Comparison of ENCODE assay signal across 15 cellular contexts in the genomic region with DNA sequence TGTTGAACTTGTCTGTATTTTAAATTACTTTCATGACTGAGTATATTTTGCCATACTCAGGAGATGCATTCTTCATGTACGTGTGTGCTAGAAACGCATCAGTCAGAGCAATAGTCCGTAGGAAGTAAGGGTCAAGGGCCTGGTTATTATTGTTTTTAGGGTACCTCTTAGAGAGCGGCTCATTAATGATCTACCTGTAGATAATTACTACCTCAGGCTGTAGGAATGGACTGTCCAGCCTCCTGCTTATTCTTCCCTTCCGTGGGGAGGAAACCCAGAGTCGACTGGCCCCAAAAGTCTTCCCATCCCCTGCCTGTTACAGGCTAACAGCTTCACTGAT. TPM values are rescaled to one million over a fixed set of nuclear protein-coding genes. Genes with fewer than 3 reads are reported as not detected.
A peak's percentile ranks its signal among the peaks of the same experiment; 100 is the strongest.
DNase-seq lines count a peak whose midpoint lies in the region; ATAC-seq, FAIRE-seq and TF ChIP-seq lines count a peak whose summit lies in the region.
"Had no signal": no experiment of that assay in that cellular context is flagged by ENCODE, and none has a peak within 500 bp of the region (broad histone marks: within the 10 kb centered on the region; RNA-seq: fewer than 3 reads in every experiment).

No MANE protein-coding gene starts in this region.

- H3K9me3 Mint-ChIP-seq in CD4-positive, alpha-beta memory T cell: no peaks in the 10 kb centered on the region

- peak; percentile 25 for ATAC-seq in HCT116
- ATAC-seq in GM12878: no peak
- no peak for ATAC-seq in HG02759 (IDR thresholded peaks at IDR 0.05; ENCODE audit: unreplicated experiment)

- TF ChIP-seq RAD21 in HCT116 (IDR thresholded peaks at IDR 0.05; ENCODE audit: low read depth) (no peak), GM12878 (IDR thresholded peaks at IDR 0.05; ENCODE audit: insufficient read depth, low read depth, low read length) (no peak)

- TF ChIP-seq CTCF in HCT116 (IDR thresholded peaks at IDR 0.05 in 2 of 3, conservative IDR thresholded peaks at IDR 0.05 in 1 of 3; ENCODE audit: borderline replicate concordance in 1 of 3, insufficient read depth in 1 of 3, low read depth in 2 of 3, low read length in 2 of 3): no peak
- TF ChIP-seq CTCF in GM12878 (IDR thresholded peaks at IDR 0.05 in 2 of 3, conservative IDR thresholded peaks at IDR 0.05 in 1 of 3; ENCODE audit: control insufficient read depth in 2 of 3, extremely low read depth in 1 of 3, insufficient read depth in 1 of 3, low read depth in 3 of 3, low read length in 3 of 3): no peak
- no peak for TF ChIP-seq CTCF in osteoblast (IDR thresholded peaks at IDR 0.05; ENCODE audit: extremely low read depth, low read depth, low read length)

- no peak for DNase-seq in CD4-positive, alpha-beta memory T cell
- no peak for DNase-seq in HCT116 (ENCODE audit: low read depth, low spot score)
- no peak for DNase-seq in GM12878 (ENCODE audit: low read depth, low spot score)
- DNase-seq in osteoblast (ENCODE audit: insufficient read length, low spot score, missing footprints): no peak
- no peak for DNase-seq in NCI-H524 (lab: John Stamatoyannopoulos, UW)
- DNase-seq in iPS-NIHi7 (ENCODE audit: extremely low spot score): no peak
- DNase-seq: cortex of kidney; DND-41; NCI-H1417; NCI-H2171 treated with DMSO at 0.1 percent for 48 hours; NCI-H82; stimulated activated CD4-positive, alpha-beta T cell treated with anti-CD3 and anti-CD28 coated beads, Interleukin-2, amount 100 ng/mL, for 24 hours had no signal

- H3K9ac ChIP-seq in HCT116 (ENCODE audit: low read length): no peak overlapping the region
- no peak overlapping the region for H3K9ac ChIP-seq in GM12878 (ENCODE audit: control insufficient read depth, insufficient read depth, low read length)

- H3K4me3 ChIP-seq in CD4-positive, alpha-beta memory T cell (ENCODE audit: low read length in 2 of 2): no peak overlapping the region
- H3K4me3 ChIP-seq in HCT116 (replicated peaks in 1 of 2; ENCODE audit: low read depth in 1 of 2, low read length in 2 of 2) (no peak overlapping the region), GM12878 (no peak overlapping the region), osteoblast (ENCODE audit: insufficient read depth, low read length) (no peak overlapping the region)
- H3K4me3 ChIP-seq: suprapubic skin had no signal

- H4K20me1 ChIP-seq in HCT116 (ENCODE audit: insufficient read depth) (no peaks in the 10 kb centered on the region), GM12878 (ENCODE audit: control insufficient read depth, insufficient read depth) (no peaks in the 10 kb centered on the region), osteoblast (ENCODE audit: insufficient read depth, low read length) (peaks cover 37% of the 10 kb centered on the region)

- no TSS peak for BruUV-seq in HCT116 (replicated peaks; lab: Mats Ljungman, UMichigan)
- BruUV-seq in GM12878 (replicated peaks; lab: Mats Ljungman, UMichigan): no TSS peak

- H3K4me2 ChIP-seq in HCT116 (ENCODE audit: low read length): peak overlapping the region; percentile 41
- peak overlapping the region; percentile 46; the same call in 1 of the 2 replicates for H3K4me2 ChIP-seq in GM12878 (ENCODE audit: control insufficient read depth, insufficient read depth)
- H3K4me2 ChIP-seq in osteoblast (ENCODE audit: insufficient read depth, low read length): peak overlapping the region; percentile 37

- peak overlapping the region; percentile 28 for H3K27ac ChIP-seq in CD4-positive, alpha-beta memory T cell (ENCODE audit: low read depth, low read length)
- H3K27ac ChIP-seq in HCT116 (ENCODE audit: low read depth, low read length) (no peak overlapping the region), GM12878 (ENCODE audit: control insufficient read depth, insufficient read depth) (no peak overlapping the region), osteoblast (ENCODE audit: low read depth, low read length) (no peak overlapping the region)
- H3K27ac ChIP-seq: epithelial cell of prostate, suprapubic skin had no signal

- H3K4me1 ChIP-seq in CD4-positive, alpha-beta memory T cell (ENCODE audit: insufficient read depth, low read length): peaks cover 99% of the 10 kb centered on the region
- peaks cover 16 to 17% of the 10 kb centered on the region in 2 experiments for H3K4me1 ChIP-seq in HCT116 (ENCODE audit: control insufficient read depth in 1 of 2, insufficient read depth in 2 of 2, low read length in 2 of 2)
- peaks cover 37% of the 10 kb centered on the region for H3K4me1 ChIP-seq in GM12878 (ENCODE audit: control insufficient read depth, insufficient read depth, low read length)
- peaks cover 41% of the 10 kb centered on the region for H3K4me1 ChIP-seq in osteoblast (ENCODE audit: insufficient read depth, low read length)

- no peak for FAIRE-seq in GM12878 (lab: Jason Lieb, UNC)

- intact Hi-C loops in CD4-positive, alpha-beta memory T cell (cut with micrococcal nuclease): no loop called here
- intact Hi-C loops in HCT116 (cut with micrococcal nuclease) (no loop called here), GM12878 (cut with micrococcal nuclease; ENCODE audit: unreplicated experiment) (no loop called here)

- POLR2A ChIA-PET in CD4-positive, alpha-beta memory T cell (lab: Charles Lee; ENCODE audit: partially characterized antibody): interaction anchor here (1.0 to 1.7 kb wide), 4 partner anchors 10 to 36 kb away, joined by 3 to 5 read pairs (median 3); no protein-coding TSS in a partner anchor
- POLR2A ChIA-PET in HCT116 (lab: Charles Lee) (no interaction called here), GM12878 (lab: Charles Lee) (interaction anchor here (0.6 to 1.2 kb wide), 3 partner anchors 10 to 34 kb away, joined by 3 to 4 read pairs (median 3); no protein-coding TSS in a partner anchor)

- WGBS in GM12878 (ENCODE audit: insufficient coverage, insufficient replicate concordance, low lambda C conversion rate, missing lambda C conversion rate): 89% methylated on average over 6 of the region's 6 CpGs

- CTCF ChIA-PET in CD4-positive, alpha-beta memory T cell (lab: Charles Lee; ENCODE audit: partially characterized antibody): interaction anchor here (0.8 to 1.0 kb wide), 3 partner anchors 8 to 69 kb away, joined by 3 to 4 read pairs (median 3); no protein-coding TSS in a partner anchor
- CTCF ChIA-PET in HCT116 (lab: Charles Lee): no interaction called here
- CTCF ChIA-PET in GM12878 (lab: Yijun Ruan, JAX): interaction anchor here (1.2 kb wide), 1 partner anchor 67 kb away, joined by 3 read pairs; no protein-coding TSS in a partner anchor

- no peaks in the 10 kb centered on the region for H3K27me3 ChIP-seq in CD4-positive, alpha-beta memory T cell (ENCODE audit: insufficient read depth, low read length)
- H3K27me3 ChIP-seq in HCT116 (ENCODE audit: insufficient read depth, low read length) (no peaks in the 10 kb centered on the region), GM12878 (replicated peaks in 1 of 2; ENCODE audit: control insufficient read depth in 2 of 2, insufficient read depth in 2 of 2, low read length in 1 of 2) (no peaks in the 10 kb centered on the region), osteoblast (ENCODE audit: insufficient read depth, low read length) (no peaks in the 10 kb centered on the region)
- H3K27me3 ChIP-seq: suprapubic skin had no signal

- H3K9me2 ChIP-seq in HCT116 (ENCODE audit: insufficient read depth): no peaks in the 10 kb centered on the region

- H3K9me3 ChIP-seq in CD4-positive, alpha-beta memory T cell (ENCODE audit: control insufficient read depth in 1 of 2, low read length in 2 of 2): no peaks in the 10 kb centered on the region
- no peaks in the 10 kb centered on the region for H3K9me3 ChIP-seq in HCT116 (ENCODE audit: control insufficient read depth in 1 of 2, insufficient read depth in 1 of 2, low read depth in 1 of 2, low read length in 2 of 2)
- no peaks in the 10 kb centered on the region for H3K9me3 ChIP-seq in GM12878 (replicated peaks; ENCODE audit: control insufficient read depth, insufficient read depth, low read length)
- H3K9me3 ChIP-seq in osteoblast (ENCODE audit: low read depth, low read length): no peaks in the 10 kb centered on the region
- H3K9me3 ChIP-seq: suprapubic skin had no signal

- H3K4me1 Mint-ChIP-seq in CD4-positive, alpha-beta memory T cell: peaks cover 62 to 95% (median 75%) of the 10 kb centered on the region in 4 donors

- no peak for TF ChIP-seq EP300 in GM12878 (IDR thresholded peaks at IDR 0.05; ENCODE audit: borderline replicate concordance in 1 of 2, control insufficient read depth in 1 of 2, low read depth in 2 of 2, low read length in 2 of 2)

- no peak overlapping the region for H2AFZ ChIP-seq in HCT116 (ENCODE audit: low read depth, low read length, poor library complexity, severe bottlenecking)
- H2AFZ ChIP-seq in GM12878 (ENCODE audit: control insufficient read depth, low read depth, low read length): no peak overlapping the region
- no peak overlapping the region for H2AFZ ChIP-seq in osteoblast (ENCODE audit: low read length)

- H3K27ac Mint-ChIP-seq in CD4-positive, alpha-beta memory T cell: peak overlapping the region; percentile 51 to 92 (median 62)

- H3K79me2 ChIP-seq in HCT116 (ENCODE audit: insufficient read depth, low read length): peaks cover 11% of the 10 kb centered on the region; the same call in 1 of the 2 replicates
- peaks cover 58% of the 10 kb centered on the region for H3K79me2 ChIP-seq in GM12878 (ENCODE audit: control insufficient read depth, insufficient read depth, low read length)
- peaks cover 22% of the 10 kb centered on the region for H3K79me2 ChIP-seq in osteoblast (ENCODE audit: insufficient read depth, low read length)

- TF ChIP-seq POLR2A in HCT116 (IDR thresholded peaks at IDR 0.05; ENCODE audit: borderline replicate concordance, extremely low read depth, insufficient read depth, insufficient read length): no peak
- TF ChIP-seq POLR2A in GM12878 (IDR thresholded peaks at IDR 0.05; ENCODE audit: low read depth, low read length): no peak

- in situ Hi-C loops in GM12878 (cut with MboI): no loop called here

- H3K36me3 Mint-ChIP-seq in CD4-positive, alpha-beta memory T cell: peaks cover 6 to 29% of the 10 kb centered on the region in 2 donors

- H3K27me3 Mint-ChIP-seq in CD4-positive, alpha-beta memory T cell: no peaks in the 10 kb centered on the region

- SMC1A ChIA-PET in GM12878 (lab: Charles Lee; ENCODE audit: uncharacterized antibody, unreplicated experiment): interaction anchor here (0.7 kb wide), 1 partner anchor 35 kb away, joined by 3 read pairs; no protein-coding TSS in a partner anchor

- peaks cover 3% of the 10 kb centered on the region for H3K36me3 ChIP-seq in CD4-positive, alpha-beta memory T cell (ENCODE audit: insufficient read depth, low read length)
- H3K36me3 ChIP-seq in HCT116 (ENCODE audit: control insufficient read depth in 1 of 2, insufficient read depth in 2 of 2, low read length in 2 of 2) (no peaks in the 10 kb centered on the region), GM12878 (ENCODE audit: control insufficient read depth in 2 of 2, insufficient read depth in 2 of 2, low read length in 1 of 2) (no peaks in the 10 kb centered on the region), osteoblast (ENCODE audit: insufficient read depth, low read length) (no peaks in the 10 kb centered on the region)
- H3K36me3 ChIP-seq: suprapubic skin had no signal

- RAD21 ChIA-PET in HCT116 (lab: Charles Lee; ENCODE audit: low non-redundant PET in 1 of 2, low total read pairs in 2 of 2, uncharacterized antibody in 2 of 2, unreplicated experiment in 2 of 2): interaction anchor here in 1 of 2 experiments (1.1 kb wide), 1 partner anchor 25 kb away, joined by 4 read pairs; no protein-coding TSS in a partner anchor
- RAD21 ChIA-PET in GM12878 (lab: Charles Lee; ENCODE audit: unreplicated experiment): no interaction called here

- H3K4me3 Mint-ChIP-seq in CD4-positive, alpha-beta memory T cell: peak overlapping the region in 5 of 8 donors; percentile 13 to 71 (median 59)

RNA-seq across cellular contexts. Expression of a gene that starts 36.3 kb away (rescaled TPM):
- total RNA-seq in CD4-positive, alpha-beta memory T cell: 100 to 1,000 TPM; 168 to 180 TPM
- 100 to 1,000 TPM; 134 to 165 TPM for polyA plus RNA-seq in CD4-positive, alpha-beta memory T cell
- total RNA-seq in HCT116 (2021; ENCODE audit: unreplicated experiment) (24.8 TPM), GM12878 (2014; rRNA removed) (74.6 and 80.3 TPM in 2 replicates), GM12878 (2014; rRNA removed; fragmentation: Illumina TruSeq; extraction: Trizol) (81.1 and 84.4 TPM in 2 replicates), GM12878 (2021) (72.8 and 76.5 TPM in 2 replicates), osteoblast (42.7 and 50.7 TPM in 2 replicates)
- 10.2 and 11.7 TPM in 2 replicates for polyA plus RNA-seq in HCT116 (2012)
- total RNA-seq in GM12878 (2013; cell fraction: nucleolus; rRNA removed): 78.9 and 87.4 TPM in 2 replicates
- polyA plus RNA-seq in GM12878 (2011; ENCODE audit: low read depth): 20.4 TPM
- polyA plus RNA-seq in GM12878 (2011; rRNA removed) (25.2 and 33.2 TPM in 2 replicates), GM12878 (2014; fragmentation: Illumina TruSeq; extraction: Trizol) (59.7 and 77.6 TPM in 2 replicates), GM12878 (2014; fragmentation: Nextera tagmentation; extraction: Ambion mirVana) (10 to 100 TPM; 21.1 to 37.2 TPM), GM12878 (2014; rRNA removed) (59.7 and 63.3 TPM in 2 replicates), GM12878 (2016; fragmentation: Nextera tagmentation; extraction: Ambion mirVana) (10 to 100 TPM; 69.8 to 91.0 TPM)
- polyA plus RNA-seq in GM12878 (2011; cell fraction: cytosol; rRNA removed): 8.8 and 10.1 TPM in 2 replicates
- 24.3 and 24.8 TPM in 2 replicates for polyA plus RNA-seq in GM12878 (2011; cell fraction: nucleus; rRNA removed)
- polyA plus RNA-seq in GM12878 (2012): 38.1 and 44.0 TPM in 2 replicates
- polyA minus RNA-seq in GM12878 (2011; rRNA and poly(A)+ RNA removed): 26.0 and 27.4 TPM in 2 replicates
- 9.9 and 13.0 TPM in 2 replicates for polyA minus RNA-seq in GM12878 (2011; cell fraction: cytosol; rRNA and poly(A)+ RNA removed)
- 12.9 and 22.0 TPM in 2 replicates for polyA minus RNA-seq in GM12878 (2011; cell fraction: nucleus; rRNA and poly(A)+ RNA removed)
